Comparison of ENCODE assay signal across 18 cellular contexts in genomic region chr6:124983383-124983782, GRCh38. TPM values are rescaled to one million over a fixed set of nuclear protein-coding genes. Genes with fewer than 3 reads are reported as not detected.
DNase-seq lines count a peak whose midpoint lies in the region; ATAC-seq and TF ChIP-seq lines count a peak whose summit lies in the region.
"Had no signal": no experiment of that assay in that cellular context is flagged by ENCODE, and none has a peak within 500 bp of the region (broad histone marks: within the 10 kb centered on the region; RNA-seq: fewer than 3 reads in every experiment).

No MANE protein-coding gene starts in this region.

- peaks cover 51% of the 10 kb centered on the region for H3K36me3 Mint-ChIP-seq in nephron progenitor cell (ENCODE audit: low read depth)

- H3K27me3 ChIP-seq in WERI-Rb-1 (ENCODE audit: insufficient read depth, low read depth, severe bottlenecking) (no peaks in the 10 kb centered on the region), adrenal gland (no peaks in the 10 kb centered on the region)
- H3K27me3 ChIP-seq: BLaER1 treated with 17β-estradiol and CSF1 and Interleukin-3, amounts not matched to agents 10 nM and 100 nM; esophagus squamous epithelium had no signal

- 83 to 96% (median 91%) methylated on average over 1 of the region's 1 CpG for WGBS in adrenal gland, 4 donors

- peaks cover 5% of the 10 kb centered on the region for H3K9me3 ChIP-seq in WERI-Rb-1 (ENCODE audit: severe bottlenecking)
- peaks cover 0 to 5% (median 0%) of the 10 kb centered on the region in 3 donors for H3K9me3 ChIP-seq in adrenal gland (replicated peaks in 1 of 3)

- peak overlapping the region; percentile 1 for H3K27ac Mint-ChIP-seq in nephron progenitor cell

- TF ChIP-seq POLR2A in adrenal gland (IDR thresholded peaks at IDR 0.05): no peak

- H3K4me1 ChIP-seq in adrenal gland (replicated peaks in 1 of 2): peaks cover 0 to 20% of the 10 kb centered on the region in 2 donors

- H3K4me3 ChIP-seq in WERI-Rb-1 (ENCODE audit: low read depth, low read length): no peak overlapping the region
- H3K4me3 ChIP-seq in adrenal gland: no peak overlapping the region
- H3K4me3 ChIP-seq: BLaER1 treated with 17β-estradiol and CSF1 and Interleukin-3, amounts not matched to agents 10 nM and 100 nM; esophagus squamous epithelium had no signal

- DNase-seq in nephron progenitor cell (no peak), NCI-H446 treated with DMSO at 0.1 percent for 48 hours (lab: John Stamatoyannopoulos, UW) (no peak), mesenteric fat pad (ENCODE audit: low spot score) (no peak), WERI-Rb-1 (no peak), adrenal gland (no peak)
- DNase-seq: activated CD8-positive, alpha-beta memory T cell treated with anti-CD3 and anti-CD28 coated beads for 24 hours; activated gamma-delta T cell; dermis blood vessel endothelial cell; esophagus squamous epithelium; NCI-H146 had no signal

- no peaks in the 10 kb centered on the region for H3K27me3 Mint-ChIP-seq in nephron progenitor cell (ENCODE audit: low read depth, poor library complexity)

- peaks cover 69% of the 10 kb centered on the region for H3K4me1 Mint-ChIP-seq in nephron progenitor cell

- H3K36me3 ChIP-seq in WERI-Rb-1 (peaks cover 11% of the 10 kb centered on the region), adrenal gland (replicated peaks in 1 of 2) (peaks cover 0 to 3% of the 10 kb centered on the region in 2 donors)

- peaks cover 40% of the 10 kb centered on the region for H3K9me3 Mint-ChIP-seq in nephron progenitor cell

- TF ChIP-seq CTCF in nephron progenitor cell (IDR thresholded peaks at IDR 0.05) (no peak), WERI-Rb-1 (IDR thresholded peaks at IDR 0.05; ENCODE audit: low read depth, low read length) (no peak), adrenal gland (IDR thresholded peaks at IDR 0.05) (no peak)

- H3K27ac ChIP-seq in WERI-Rb-1 (no peak overlapping the region), adrenal gland (no peak overlapping the region)
- H3K27ac ChIP-seq: BLaER1 treated with 17β-estradiol and CSF1 and Interleukin-3, amounts not matched to agents 10 nM and 100 nM; esophagus squamous epithelium; KMS-11 had no signal

- no peak overlapping the region for H3K4me3 Mint-ChIP-seq in nephron progenitor cell

- ATAC-seq in GM18858 (IDR thresholded peaks at IDR 0.05; ENCODE audit: unreplicated experiment) (peak; percentile 74), GM21619 (IDR thresholded peaks at IDR 0.05; ENCODE audit: unreplicated experiment) (peak; percentile 56), HG03432 (IDR thresholded peaks at IDR 0.05; ENCODE audit: unreplicated experiment) (peak; percentile 74)
- ATAC-seq: left lobe of liver, SK-N-SH treated with all-trans-retinoic acid at 6 μM for 48 hours had no signal

- intact Hi-C loops in adrenal gland (cut with DNase I): no loop called here

RNA-seq across cellular contexts. Expression of gene RNF217, which starts 21.1 kb away (rescaled TPM):
- 34.1 TPM for total RNA-seq in mesenteric fat pad
- total RNA-seq in adrenal gland: 10 to 100 TPM in 6 of 8 donors, 1 to 10 TPM in 2; 7.1 to 23.0 (median 16.1) TPM
- 1 to 10 TPM; 5.6 to 10.0 (median 7.1) TPM for polyA plus RNA-seq in adrenal gland
- total RNA-seq: OCI-LY7 had no signal
